In genomic region chr17:63998721-63999679, GRCh38 we compare ENCODE assay signal across 9 cellular contexts. TPM values are rescaled to one million over a fixed set of nuclear protein-coding genes. Genes with fewer than 3 reads are reported as not detected.
DNase-seq lines count a peak whose midpoint lies in the region; ATAC-seq, FAIRE-seq and TF ChIP-seq lines count a peak whose summit lies in the region.
"Had no signal": no experiment of that assay in that cellular context is flagged by ENCODE, and none has a peak within 500 bp of the region (broad histone marks: within the 10 kb centered on the region; RNA-seq: fewer than 3 reads in every experiment).

No MANE protein-coding gene starts in this region.

- CTCF ChIA-PET in A549 (lab: Yijun Ruan, JAX) (interaction anchor here (0.7 to 4.4 kb wide), 9 partner anchors 8 to 135 kb away, joined by 3 to 24 read pairs (median 6); partner anchors contain the start of genes CSHL1 and GH1), GM12878 (lab: Yijun Ruan, JAX) (interaction anchor here (1.1 to 1.8 kb wide), 3 partner anchors 17 to 135 kb away, joined by 3 to 6 read pairs (median 5); no protein-coding TSS in a partner anchor)

- TF ChIP-seq EP300 in A549 (IDR thresholded peaks at IDR 0.05), result no peak
- no peak for TF ChIP-seq EP300 in GM12878 (IDR thresholded peaks at IDR 0.05; ENCODE audit: borderline replicate concordance in 1 of 2, control insufficient read depth in 1 of 2, low read depth in 2 of 2, low read length in 2 of 2)

- FAIRE-seq in A549 (lab: Jason Lieb, UNC) (no peak), GM12878 (lab: Jason Lieb, UNC) (no peak)

- H4K20me1 ChIP-seq in GM12878 (ENCODE audit: control insufficient read depth, insufficient read depth), result no peaks in the 10 kb centered on the region

- H3K36me3 ChIP-seq in HUES48 (ENCODE audit: control insufficient read depth, insufficient read depth, low read length), result no peaks in the 10 kb centered on the region
- peaks cover 0 to 12% of the 10 kb centered on the region in 2 experiments; a peak in 3 of 4 replicates for H3K36me3 ChIP-seq in GM12878 (ENCODE audit: control insufficient read depth in 2 of 2, insufficient read depth in 2 of 2, low read length in 1 of 2)
- no peaks in the 10 kb centered on the region for H3K36me3 ChIP-seq in mesodermal cell (ENCODE audit: control insufficient read depth, insufficient read depth, low read length)

- no peaks in the 10 kb centered on the region for H3K9me3 ChIP-seq in A549
- no peaks in the 10 kb centered on the region for H3K9me3 ChIP-seq in HUES48 (ENCODE audit: control insufficient read depth, insufficient read depth, low read length)
- H3K9me3 ChIP-seq in GM12878 (replicated peaks; ENCODE audit: control insufficient read depth, insufficient read depth, low read length), result no peaks in the 10 kb centered on the region
- no peaks in the 10 kb centered on the region for H3K9me3 ChIP-seq in mesodermal cell (ENCODE audit: control insufficient read depth, low read length)

- H2AFZ ChIP-seq in GM12878 (ENCODE audit: control insufficient read depth, low read depth, low read length), result peak overlapping the region; percentile 95; the same call in 1 of the 2 replicates

- H3K4me3 ChIP-seq in A549 (peak overlapping the region; percentile 63), HUES48 (ENCODE audit: low read depth, low read length) (peak overlapping the region; percentile 99), GM12878 (peak overlapping the region; percentile 79; the same call in 1 of the 2 replicates), mesodermal cell (ENCODE audit: extremely low read depth, insufficient read depth, low read length, poor library complexity, severe bottlenecking) (peak overlapping the region; percentile 59)

- ATAC-seq in A549 (peak in 1 of 2 experiments; percentile 1; a peak in 1 of 6 replicates), GM12878 (peak; percentile 13), HG03354 (IDR thresholded peaks at IDR 0.05; ENCODE audit: poor library complexity, severe bottlenecking, unreplicated experiment) (no peak), GM18498 (IDR thresholded peaks at IDR 0.05; ENCODE audit: unreplicated experiment) (no peak)

- TF ChIP-seq RAD21 in A549 (conservative IDR thresholded peaks at IDR 0.05 in 1 of 2, IDR thresholded peaks at IDR 0.05 in 1 of 2) (no peak), GM12878 (IDR thresholded peaks at IDR 0.05; ENCODE audit: insufficient read depth, low read depth, low read length) (no peak)

- POLR2A ChIA-PET in A549 (lab: Yijun Ruan, JAX), result no interaction called here
- POLR2A ChIA-PET in GM12878 (lab: Charles Lee), result no interaction called here

- H3K4me2 ChIP-seq in A549 (peak overlapping the region; percentile 81), GM12878 (ENCODE audit: control insufficient read depth, insufficient read depth) (peak overlapping the region; percentile 97)

- SMC1A ChIA-PET in GM12878 (lab: Charles Lee; ENCODE audit: uncharacterized antibody, unreplicated experiment), result interaction anchor here (1.0 kb wide), 1 partner anchor 79 kb away, joined by 4 read pairs; no protein-coding TSS in a partner anchor

- no TSS peak for BruUV-seq in GM12878 (replicated peaks; lab: Mats Ljungman, UMichigan)

- TF ChIP-seq POLR2A in A549 (IDR thresholded peaks at IDR 0.05; ENCODE audit: low read length) (no peak), GM12878 (IDR thresholded peaks at IDR 0.05; ENCODE audit: low read depth, low read length) (no peak)

- TF ChIP-seq CTCF in A549 (IDR thresholded peaks at IDR 0.05) (no peak), GM12878 (IDR thresholded peaks at IDR 0.05 in 2 of 3, conservative IDR thresholded peaks at IDR 0.05 in 1 of 3; ENCODE audit: control insufficient read depth in 2 of 3, extremely low read depth in 1 of 3, insufficient read depth in 1 of 3, low read depth in 3 of 3, low read length in 3 of 3) (no peak)

- H3K27ac ChIP-seq in A549 (peak overlapping the region; percentile 52 to 81; a peak in 5 of 6 replicates), HUES48 (ENCODE audit: low read depth, low read length) (no peak overlapping the region), GM12878 (ENCODE audit: control insufficient read depth, insufficient read depth) (no peak overlapping the region), mesodermal cell (ENCODE audit: low read depth, low read length, severe bottlenecking) (no peak overlapping the region)

- RAD21 ChIA-PET in GM12878 (lab: Charles Lee; ENCODE audit: unreplicated experiment), result interaction anchor here (0.6 to 0.8 kb wide), 3 partner anchors 12 to 135 kb away, joined by 3 read pairs; no protein-coding TSS in a partner anchor

- H3K4me1 ChIP-seq in A549, result peaks cover 9% of the 10 kb centered on the region
- H3K4me1 ChIP-seq in HUES48 (ENCODE audit: control insufficient read depth, insufficient read depth, low read length), result 0 out of 2 replicates have a peak, but pooled peaks cover 5% of the 10 kb centered on the region
- peaks cover 4% of the 10 kb centered on the region for H3K4me1 ChIP-seq in GM12878 (ENCODE audit: control insufficient read depth, insufficient read depth, low read length)
- peaks cover 12% of the 10 kb centered on the region for H3K4me1 ChIP-seq in mesodermal cell (ENCODE audit: control insufficient read depth, insufficient read depth, low read length, poor library complexity, severe bottlenecking)

- whole genome bisulfite sequencing in A549 (ENCODE audit: missing lambda C conversion rate), result 51% methylated on average over 19 of the region's 33 CpGs
- WGBS in GM12878 (ENCODE audit: insufficient coverage, insufficient replicate concordance, low lambda C conversion rate, missing lambda C conversion rate), result 13% methylated on average over 33 of the region's 33 CpGs
- 46 to 50% methylated on average over 13 to 20 of the region's 33 CpGs for WGBS in mesodermal cell (ENCODE audit: insufficient coverage in 2 of 2), 2 experiments

- intact Hi-C loops in GM12878 (cut with micrococcal nuclease; ENCODE audit: unreplicated experiment), result no loop called here

- DNase-seq in A549 (ENCODE audit: low read depth in 1 of 2, low spot score in 1 of 2), result no peak
- no peak for DNase-seq in GM12878 (ENCODE audit: low read depth, low spot score)
- no peak for DNase-seq in NCI-H2107 treated with DMSO at 0.1 percent for 48 hours (lab: John Stamatoyannopoulos, UW; ENCODE audit: unreplicated experiment)
- no peak for DNase-seq in putamen (ENCODE audit: low spot score)

- H3K9ac ChIP-seq in HUES48 (ENCODE audit: low read depth, low read length) (no peak overlapping the region), GM12878 (ENCODE audit: control insufficient read depth, insufficient read depth, low read length) (no peak overlapping the region)

- H3K27me3 ChIP-seq in HUES48 (ENCODE audit: control insufficient read depth, insufficient read depth, low read length) (peaks cover 28% of the 10 kb centered on the region), GM12878 (replicated peaks in 1 of 2; ENCODE audit: control insufficient read depth in 2 of 2, insufficient read depth in 2 of 2, low read length in 1 of 2) (peaks cover 3 to 7% of the 10 kb centered on the region in 2 experiments; a peak in 3 of 4 replicates)

- no peaks in the 10 kb centered on the region for H3K79me2 ChIP-seq in GM12878 (ENCODE audit: control insufficient read depth, insufficient read depth, low read length)

- in situ Hi-C loops in GM12878 (cut with MboI), result no loop called here

RNA-seq across cellular contexts. Expression of gene PRR29, which starts 0.8 kb away (rescaled TPM):
- polyA plus RNA-seq in A549 (2011; rRNA removed), result 0.22 and 0.44 TPM in 2 replicates
- 0.33 and 0.61 TPM in 2 replicates for polyA plus RNA-seq in A549 (2012; cell fraction: cytosol; rRNA removed)
- 1.2 and 1.4 TPM in 2 replicates for polyA plus RNA-seq in A549 (2012; cell fraction: nucleus; rRNA removed)
- 0.67 to 1.2 TPM (median 0.68 TPM) in 3 replicates for polyA plus RNA-seq in A549 (2017; fragmentation: RNase III; extraction: RNeasy Plus Mini Kit Qiagen cat#74134 plus additional on column Dnase treatment)
- 0.50 and 0.54 TPM in 2 replicates for polyA minus RNA-seq in A549 (2011; rRNA and poly(A)+ RNA removed)
- not detected in 2 replicates for total RNA-seq in GM12878 (2013; cell fraction: nucleolus; rRNA removed)
- 0.22 TPM in 1 of 2 replicates, not detected in the other for total RNA-seq in GM12878 (2014; rRNA removed)
- total RNA-seq in GM12878 (2014; rRNA removed; fragmentation: Illumina TruSeq; extraction: Trizol), result not detected in 2 replicates
- 0.26 TPM in 1 of 2 replicates, not detected in the other for total RNA-seq in GM12878 (2021)
- polyA plus RNA-seq in GM12878 (2011; ENCODE audit: low read depth), result 0.54 TPM
- polyA plus RNA-seq in GM12878 (2011; rRNA removed), result 0.04 and 0.18 TPM in 2 replicates
- 0.12 and 0.37 TPM in 2 replicates for polyA plus RNA-seq in GM12878 (2011; cell fraction: cytosol; rRNA removed)
- 1.1 and 1.5 TPM in 2 replicates for polyA plus RNA-seq in GM12878 (2011; cell fraction: nucleus; rRNA removed)
- polyA plus RNA-seq in GM12878 (2012), result 0.86 and 1.4 TPM in 2 replicates
- 0.01 TPM in 1 of 2 replicates, not detected in the other for polyA plus RNA-seq in GM12878 (2014; fragmentation: Illumina TruSeq; extraction: Trizol)
- polyA plus RNA-seq in GM12878 (2014; fragmentation: Nextera tagmentation; extraction: Ambion mirVana), result under 1 TPM; 0.06 to 0.15 TPM
- 0.08 TPM in 1 of 2 replicates, not detected in the other for polyA plus RNA-seq in GM12878 (2014; rRNA removed)
- 1 to 10 TPM; 1.7 to 2.4 TPM for polyA plus RNA-seq in GM12878 (2016; fragmentation: Nextera tagmentation; extraction: Ambion mirVana)
- polyA minus RNA-seq in GM12878 (2011; rRNA and poly(A)+ RNA removed), result 0.15 TPM in 1 of 2 replicates, not detected in the other
- not detected in 2 replicates for polyA minus RNA-seq in GM12878 (2011; cell fraction: cytosol; rRNA and poly(A)+ RNA removed)
- polyA minus RNA-seq in GM12878 (2011; cell fraction: nucleus; rRNA and poly(A)+ RNA removed), result 0.10 and 0.12 TPM in 2 replicates
- 2.1 TPM for polyA plus RNA-seq in mesodermal cell (2013, experiment 1 of 2)
- polyA plus RNA-seq in mesodermal cell (2013, experiment 2 of 2), result 1.3 TPM
- total RNA-seq: skeletal muscle tissue had no signal

RNA-seq across cellular contexts. Expression of gene ICAM2, which starts 21.4 kb away (rescaled TPM):
- polyA plus RNA-seq in A549 (2011; rRNA removed) (not detected in 2 replicates), A549 (2017; fragmentation: RNase III; extraction: RNeasy Plus Mini Kit Qiagen cat#74134 plus additional on column Dnase treatment) (not detected in 3 replicates), GM12878 (2011; rRNA removed) (53.7 and 108 TPM in 2 replicates), GM12878 (2014; fragmentation: Illumina TruSeq; extraction: Trizol) (34.5 and 55.5 TPM in 2 replicates), GM12878 (2014; fragmentation: Nextera tagmentation; extraction: Ambion mirVana) (10 to 100 TPM; 23.6 to 27.7 TPM), GM12878 (2014; rRNA removed) (61.4 and 66.7 TPM in 2 replicates), GM12878 (2016; fragmentation: Nextera tagmentation; extraction: Ambion mirVana) (10 to 100 TPM; 69.8 to 70.2 TPM)
- polyA plus RNA-seq in A549 (2012; cell fraction: cytosol; rRNA removed), result 0.04 and 0.10 TPM in 2 replicates
- polyA plus RNA-seq in A549 (2012; cell fraction: nucleus; rRNA removed), result 0.18 TPM in 1 of 2 replicates, not detected in the other
- not detected in 2 replicates for polyA minus RNA-seq in A549 (2011; rRNA and poly(A)+ RNA removed)
- 74.8 and 80.2 TPM in 2 replicates for total RNA-seq in GM12878 (2013; cell fraction: nucleolus; rRNA removed)
- total RNA-seq in GM12878 (2014; rRNA removed) (60.7 and 62.8 TPM in 2 replicates), GM12878 (2014; rRNA removed; fragmentation: Illumina TruSeq; extraction: Trizol) (39.2 and 40.8 TPM in 2 replicates), GM12878 (2021) (37.4 and 42.7 TPM in 2 replicates)
- 31.8 TPM for polyA plus RNA-seq in GM12878 (2011; ENCODE audit: low read depth)
- 170 and 179 TPM in 2 replicates for polyA plus RNA-seq in GM12878 (2011; cell fraction: cytosol; rRNA removed)
- polyA plus RNA-seq in GM12878 (2011; cell fraction: nucleus; rRNA removed), result 67.6 and 85.3 TPM in 2 replicates
- polyA plus RNA-seq in GM12878 (2012), result 38.9 and 53.9 TPM in 2 replicates
- 109 and 137 TPM in 2 replicates for polyA minus RNA-seq in GM12878 (2011; rRNA and poly(A)+ RNA removed)
- polyA minus RNA-seq in GM12878 (2011; cell fraction: cytosol; rRNA and poly(A)+ RNA removed), result 37.4 and 38.6 TPM in 2 replicates
- 14.5 and 23.2 TPM in 2 replicates for polyA minus RNA-seq in GM12878 (2011; cell fraction: nucleus; rRNA and poly(A)+ RNA removed)
- polyA plus RNA-seq in mesodermal cell (2013, experiment 1 of 2), result 7.6 TPM
- 6.6 TPM for polyA plus RNA-seq in mesodermal cell (2013, experiment 2 of 2)

RNA-seq across cellular contexts. Expression of gene SCN4A, which starts 26.3 kb away (rescaled TPM):
- 0.06 and 0.17 TPM in 2 replicates for polyA plus RNA-seq in A549 (2011; rRNA removed)
- 0.03 and 0.07 TPM in 2 replicates for polyA plus RNA-seq in A549 (2012; cell fraction: cytosol; rRNA removed)
- polyA plus RNA-seq in A549 (2012; cell fraction: nucleus; rRNA removed), result 0.05 TPM in 2 replicates
- 0.03 to 0.08 TPM (median 0.03 TPM) in 3 replicates for polyA plus RNA-seq in A549 (2017; fragmentation: RNase III; extraction: RNeasy Plus Mini Kit Qiagen cat#74134 plus additional on column Dnase treatment)
- 0.45 and 0.88 TPM in 2 replicates for polyA minus RNA-seq in A549 (2011; rRNA and poly(A)+ RNA removed)
- total RNA-seq in GM12878 (2013; cell fraction: nucleolus; rRNA removed), result 0.17 and 0.25 TPM in 2 replicates
- total RNA-seq in GM12878 (2014; rRNA removed), result 0.05 and 0.06 TPM in 2 replicates
- under 0.01 and 0.14 TPM in 2 replicates for total RNA-seq in GM12878 (2014; rRNA removed; fragmentation: Illumina TruSeq; extraction: Trizol)
- 0.03 and 0.08 TPM in 2 replicates for total RNA-seq in GM12878 (2021)
- 0.05 TPM for polyA plus RNA-seq in GM12878 (2011; ENCODE audit: low read depth)
- polyA plus RNA-seq in GM12878 (2011; rRNA removed), result 0.12 and 0.15 TPM in 2 replicates
- polyA plus RNA-seq in GM12878 (2011; cell fraction: cytosol; rRNA removed), result 0.20 and 0.22 TPM in 2 replicates
- polyA plus RNA-seq in GM12878 (2011; cell fraction: nucleus; rRNA removed), result 0.56 and 0.69 TPM in 2 replicates
- 0.12 and 0.13 TPM in 2 replicates for polyA plus RNA-seq in GM12878 (2012)
- polyA plus RNA-seq in GM12878 (2014; fragmentation: Illumina TruSeq; extraction: Trizol), result 0.06 and 0.11 TPM in 2 replicates
- polyA plus RNA-seq in GM12878 (2014; fragmentation: Nextera tagmentation; extraction: Ambion mirVana), result not detected
- polyA plus RNA-seq in GM12878 (2014; rRNA removed), result 0.05 and 0.08 TPM in 2 replicates
- polyA plus RNA-seq in GM12878 (2016; fragmentation: Nextera tagmentation; extraction: Ambion mirVana), result not detected
- 0.66 and 0.77 TPM in 2 replicates for polyA minus RNA-seq in GM12878 (2011; rRNA and poly(A)+ RNA removed)
- polyA minus RNA-seq in GM12878 (2011; cell fraction: cytosol; rRNA and poly(A)+ RNA removed), result 0.53 TPM in 1 of 2 replicates, not detected in the other
- 0.38 and 0.60 TPM in 2 replicates for polyA minus RNA-seq in GM12878 (2011; cell fraction: nucleus; rRNA and poly(A)+ RNA removed)
- polyA plus RNA-seq in mesodermal cell (2013, experiment 1 of 2), result 0.52 TPM
- polyA plus RNA-seq in mesodermal cell (2013, experiment 2 of 2), result 0.81 TPM

Comparison
In these comparisons a context has a peak if more than half of its experiments do, and no peak if none do; other contexts are left out.
1. H3K27ac ChIP-seq: peak in A549 (2 of 2); none in HUES48 (single experiment), GM12878 (single experiment) and mesodermal cell (single experiment).
2. RNA of gene ICAM2, which starts 21.4 kb away (polyA plus RNA-seq): 23.6 to 179 TPM in GM12878; 0.04 to 0.18 TPM in A549; every median in the first group is over 10 times any median in the second.
3. Peak in every context shown above with its lines, with median percentiles within 50 percentile points of each other: H3K4me3 ChIP-seq.